In the genomic region with DNA sequence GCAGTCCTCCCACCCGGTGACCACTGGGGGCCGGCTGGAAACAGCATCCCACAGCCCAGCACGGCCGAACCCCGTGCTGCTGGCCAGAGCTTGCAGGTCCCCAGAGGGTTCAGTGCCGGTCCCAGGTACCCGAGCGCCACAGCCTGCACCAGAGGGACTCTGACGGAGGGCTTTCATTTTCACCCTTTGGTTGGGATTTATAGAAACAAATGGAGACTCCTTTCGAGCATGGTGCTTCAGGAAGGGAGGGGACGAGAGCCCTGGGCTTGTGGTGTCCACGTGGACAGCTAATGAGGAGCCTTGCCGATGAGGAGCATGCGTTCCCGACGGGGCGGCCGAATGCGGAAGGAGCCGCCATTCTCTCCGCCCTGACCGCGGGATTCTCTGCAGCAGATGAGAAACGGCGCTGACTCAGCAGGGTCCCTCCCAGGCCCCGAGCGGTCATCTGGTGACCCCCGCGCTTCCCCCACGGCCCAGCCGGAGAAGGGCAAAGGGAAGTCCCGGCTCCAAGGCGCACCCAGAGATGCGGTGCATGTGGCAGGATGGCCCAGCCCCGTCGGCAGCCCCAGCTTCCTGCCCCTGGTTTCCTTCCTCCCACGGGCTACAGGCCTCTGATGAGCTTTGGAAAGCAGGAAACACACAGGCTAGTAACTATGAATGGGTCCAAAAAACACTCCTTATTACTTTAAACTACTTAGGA, we compare ENCODE assay signal across 8 cellular contexts. TPM values are rescaled to one million over a fixed set of nuclear protein-coding genes. Genes with fewer than 3 reads are reported as not detected.
A peak's percentile ranks its signal among the peaks of the same experiment; 100 is the strongest.
DNase-seq lines count a peak whose midpoint lies in the region; ATAC-seq, FAIRE-seq and TF ChIP-seq lines count a peak whose summit lies in the region.

No MANE protein-coding gene starts in this region.

- H3K14ac ChIP-seq in H1 (ENCODE audit: insufficient read length) = no peak overlapping the region

- 0 out of 2 replicates have a peak overlapping the region, but pooled peaks have one; percentile 50 for H3K27ac ChIP-seq in GM23338 (ENCODE audit: low read depth)
- H3K27ac ChIP-seq in H1 (ENCODE audit: low read depth, low read length) = no peak overlapping the region
- H3K27ac ChIP-seq in testis = peak overlapping the region; percentile 24 to 73

- no peaks in the 10 kb centered on the region for H3K9me3 ChIP-seq in H1 (ENCODE audit: insufficient read depth in 2 of 2, low read depth in 1 of 2, low read length in 1 of 2)
- no peaks in the 10 kb centered on the region for H3K9me3 ChIP-seq in testis

- H3K18ac ChIP-seq in H1 (ENCODE audit: extremely low read depth, low read length) = no peak overlapping the region

- no peak for DNase-seq in GM23338 (ENCODE audit: low spot score)
- DNase-seq in activated CD4-positive, alpha-beta T cell treated with anti-CD3 and anti-CD28 coated beads, Interleukin-2, amount 50 U/mL, for 4 hours = peak; percentile 38 to 40
- no peak for DNase-seq in H1 (ENCODE audit: low read depth in 1 of 2, low spot score in 2 of 2)
- DNase-seq in neural crest cell (ENCODE audit: low read depth, low spot score) = no peak
- DNase-seq in testis = peak; percentile 49
- DNase-seq in DMS53 treated with DMSO at 0.1 percent for 48 hours (lab: John Stamatoyannopoulos, UW; ENCODE audit: unreplicated experiment) = no peak
- DNase-seq in GM03348 (ENCODE audit: low spot score) = no peak

- CTCF ChIA-PET in H1 (lab: Charles Lee; ENCODE audit: partially characterized antibody) = interaction anchor here (0.6 to 2.0 kb wide), 5 partner anchors 11 to 189 kb away, joined by 3 to 5 read pairs (median 4); no protein-coding TSS in a partner anchor

- no peak overlapping the region for H3K9ac ChIP-seq in H1 (replicated peaks in 1 of 4; ENCODE audit: extremely low read depth in 1 of 4, low read depth in 3 of 4, low read length in 3 of 4)

- no peak overlapping the region for H3K56ac ChIP-seq in H1 (replicated peaks; ENCODE audit: insufficient read length, low read depth, low read length)

- no peaks in the 10 kb centered on the region; the same call in 1 of the 2 replicates for H3K36me3 ChIP-seq in GM23338 (ENCODE audit: insufficient read depth)
- peaks cover 0 to 10% (median 4%) of the 10 kb centered on the region in 4 experiments; a peak in 4 of 8 replicates for H3K36me3 ChIP-seq in H1 (ENCODE audit: control insufficient read depth in 2 of 4, insufficient read depth in 4 of 4, low read length in 3 of 4)
- H3K36me3 ChIP-seq in testis (ENCODE audit: low read depth, missing control alignments) = no peaks in the 10 kb centered on the region

- H2AK5ac ChIP-seq in H1 (ENCODE audit: low read depth, low read length) = no peak overlapping the region

- H2BK12ac ChIP-seq in H1 (ENCODE audit: low read depth, low read length) = no peak overlapping the region

- no peak overlapping the region for H3K4ac ChIP-seq in H1 (replicated peaks; ENCODE audit: insufficient read length, low read depth, low read length)

- H3K23me2 ChIP-seq in H1 (ENCODE audit: low read depth, low read length) = no peaks in the 10 kb centered on the region

- no peak overlapping the region for H2BK20ac ChIP-seq in H1 (ENCODE audit: low read length)

- no peak overlapping the region; the same call in 1 of the 2 replicates for H2BK5ac ChIP-seq in H1 (ENCODE audit: low read depth, low read length)

- H4K91ac ChIP-seq in H1 (replicated peaks; ENCODE audit: insufficient read length, low read length) = no peak overlapping the region

- peaks cover 12% of the 10 kb centered on the region for H3K36me3 Mint-ChIP-seq in GM23338 (ENCODE audit: low read depth)
- H3K36me3 Mint-ChIP-seq in neural crest cell (ENCODE audit: low read depth) = no peaks in the 10 kb centered on the region

- intact Hi-C loops in testis (cut with DNase I; ENCODE audit: low total_unique reads) = no loop called here

- no peak overlapping the region for H4K5ac ChIP-seq in H1 (ENCODE audit: insufficient read length, low read depth, low read length)

- TF ChIP-seq RAD21 in H1 (IDR thresholded peaks at IDR 0.05 in 1 of 2, conservative IDR thresholded peaks at IDR 0.05 in 1 of 2; ENCODE audit: low read depth in 2 of 2, low read length in 2 of 2) = no peak

- TF ChIP-seq CTCF in GM23338 (conservative IDR thresholded peaks at IDR 0.05; ENCODE audit: low read depth in 2 of 2) (no peak), H1 (IDR thresholded peaks at IDR 0.05; ENCODE audit: control extremely low read depth in 1 of 3, insufficient read depth in 1 of 3, low read depth in 1 of 3, low read length in 3 of 3) (no peak), neural crest cell (conservative IDR thresholded peaks at IDR 0.05) (no peak), testis (IDR thresholded peaks at IDR 0.05) (no peak)

- no peak overlapping the region for H3K23ac ChIP-seq in H1 (ENCODE audit: insufficient read length)

- no peaks in the 10 kb centered on the region for H3F3A ChIP-seq in GM23338 (replicated peaks; ENCODE audit: low read depth)

- ATAC-seq in GM23338 (peak; percentile 43), HG03097 (IDR thresholded peaks at IDR 0.05; ENCODE audit: low FRiP score, unreplicated experiment) (no peak)

- no peak overlapping the region for H2BK120ac ChIP-seq in H1 (replicated peaks; ENCODE audit: low read depth, low read length)

- H3K4me3 ChIP-seq in GM23338 (no peak overlapping the region), H1 (ENCODE audit: extremely low read depth in 1 of 4, insufficient read depth in 2 of 4, low read depth in 3 of 4, low read length in 4 of 4) (no peak overlapping the region), testis (no peak overlapping the region)

- TF ChIP-seq POLR2A in H1 (IDR thresholded peaks at IDR 0.05; ENCODE audit: control extremely low read depth in 1 of 2, low read depth in 2 of 2, low read length in 2 of 2) (no peak), testis (IDR thresholded peaks at IDR 0.05) (no peak)

- H3K4me3 Mint-ChIP-seq in GM23338 (no peak overlapping the region), neural crest cell (peak overlapping the region; percentile 25)

- H3K79me2 ChIP-seq in GM23338 (replicated peaks; ENCODE audit: insufficient read depth) (peaks cover 22% of the 10 kb centered on the region), H1 (ENCODE audit: control insufficient read depth in 1 of 2, insufficient read depth in 2 of 2, low read length in 2 of 2) (peaks cover 0 to 8% of the 10 kb centered on the region in 2 experiments; a peak in 2 of 4 replicates)

- no peaks in the 10 kb centered on the region for H3K27me3 ChIP-seq in GM23338 (ENCODE audit: insufficient read depth)
- H3K27me3 ChIP-seq in H1 (replicated peaks in 1 of 4; ENCODE audit: control insufficient read depth in 3 of 4, extremely low read depth in 1 of 4, insufficient read depth in 3 of 4, low read length in 3 of 4) = no peaks in the 10 kb centered on the region
- no peaks in the 10 kb centered on the region for H3K27me3 ChIP-seq in testis

- H3K9me3 Mint-ChIP-seq in GM23338 (no peaks in the 10 kb centered on the region), neural crest cell (no peaks in the 10 kb centered on the region)

- H2BK15ac ChIP-seq in H1 (ENCODE audit: low read length) = no peak overlapping the region

- whole genome bisulfite sequencing in H1 (ENCODE audit: extremely low coverage in 1 of 2, insufficient coverage in 1 of 2, insufficient read length in 1 of 2, insufficient replicate concordance in 2 of 2, low coverage in 1 of 2, low lambda C conversion rate in 2 of 2, missing lambda C conversion rate in 1 of 2), 2 experiments = 84% methylated on average over 26 of the region's 37 CpGs; no CpG with 5 or more reads in 1 of the 2 experiments
- WGBS in testis, 2 donors = 42 to 64% methylated on average over 9 to 37 of the region's 37 CpGs

- no peaks in the 10 kb centered on the region for H3K9me2 ChIP-seq in GM23338 (ENCODE audit: insufficient read depth)

- no peaks in the 10 kb centered on the region for H3K4me1 ChIP-seq in GM23338 (ENCODE audit: insufficient read depth)
- peaks cover 0 to 12% (median 0%) of the 10 kb centered on the region in 4 experiments; a peak in 4 of 7 replicates for H3K4me1 ChIP-seq in H1 (replicated peaks in 1 of 4; ENCODE audit: control insufficient read depth in 3 of 4, insufficient read depth in 4 of 4, low read length in 3 of 4)
- peaks cover 12% of the 10 kb centered on the region for H3K4me1 ChIP-seq in testis

- H3K27ac Mint-ChIP-seq in GM23338 = peak overlapping the region; percentile 52; the same call in 1 of the 2 replicates
- H3K27ac Mint-ChIP-seq in neural crest cell (ENCODE audit: unreplicated experiment) = peak overlapping the region; percentile 71

- H3K27me3 Mint-ChIP-seq in GM23338 (ENCODE audit: insufficient read depth, low read depth, poor library complexity) (peaks cover 8% of the 10 kb centered on the region), neural crest cell (ENCODE audit: low read depth) (no peaks in the 10 kb centered on the region)

- peak overlapping the region; percentile 81; the same call in 1 of the 2 replicates for H4K8ac ChIP-seq in H1 (ENCODE audit: extremely low read depth, insufficient read depth, low read length)

- POLR2A ChIA-PET in H1 (lab: Charles Lee; ENCODE audit: partially characterized antibody) = no interaction called here

- H2AFZ ChIP-seq in GM23338 = no peak overlapping the region
- H2AFZ ChIP-seq in H1 (ENCODE audit: low read length) = no peak overlapping the region

- TF ChIP-seq EP300 in H1 (IDR thresholded peaks at IDR 0.05; ENCODE audit: borderline replicate concordance in 1 of 2, low read depth in 2 of 2, low read length in 2 of 2) = no peak

- H3K4me2 ChIP-seq in GM23338 (no peak overlapping the region), H1 (ENCODE audit: insufficient read depth in 1 of 2, low read depth in 2 of 2, low read length in 2 of 2) (no peak overlapping the region)

- H4K20me1 ChIP-seq in GM23338 (replicated peaks; ENCODE audit: insufficient read depth) (peaks cover 11% of the 10 kb centered on the region), H1 (replicated peaks in 1 of 2; ENCODE audit: control insufficient read depth in 1 of 2, insufficient read depth in 2 of 2, low read length in 2 of 2) (peaks cover 11 to 13% of the 10 kb centered on the region in 2 experiments)

- FAIRE-seq in H1 (lab: Jason Lieb, UNC) = no peak

- H3K79me1 ChIP-seq in H1 (ENCODE audit: low read depth, low read length) = peaks cover 13% of the 10 kb centered on the region

- H3K4me1 Mint-ChIP-seq in GM23338 (peaks cover 7% of the 10 kb centered on the region), neural crest cell (peaks cover 11% of the 10 kb centered on the region)

RNA-seq across cellular contexts. Expression of a gene that starts 9.8 kb away (rescaled TPM):
- total RNA-seq in GM23338 (2014; rRNA removed; shearing (Covaris generic)) = 51.7 and 55.8 TPM in 2 replicates
- polyA plus RNA-seq in GM23338 (2016; fragmentation: Nextera tagmentation; extraction: Ambion mirVana) = 17.1 and 18.3 TPM in 2 replicates
- total RNA-seq in H1 (2021; fragmentation: NEBNext Ultra II Directional; extraction: Animal tissue kit (Norgen Biotek cat#: 25700)) = 35.7 and 41.0 TPM in 2 replicates
- 26.4 and 44.4 TPM in 2 replicates for polyA plus RNA-seq in H1 (2011; rRNA removed)
- 26.3 TPM for polyA plus RNA-seq in H1 (2011; cell fraction: cytosol; rRNA removed)
- 76.9 TPM for polyA plus RNA-seq in H1 (2011; cell fraction: nucleus; rRNA removed)
- polyA plus RNA-seq in H1 (2012, experiment 1 of 2) = 24.8 to 37.5 TPM (median 34.7 TPM) in 4 replicates
- 22.5 TPM for polyA plus RNA-seq in H1 (2012, experiment 2 of 2)
- polyA plus RNA-seq in H1 (2013, experiment 1 of 2) = 29.8 TPM
- 28.9 TPM for polyA plus RNA-seq in H1 (2013, experiment 2 of 2)
- 35.9 and 40.0 TPM in 2 replicates for polyA minus RNA-seq in H1 (2011; rRNA and poly(A)+ RNA removed)
- 38.1 TPM for polyA minus RNA-seq in H1 (2011; cell fraction: cytosol; rRNA and poly(A)+ RNA removed)
- 47.8 TPM for polyA minus RNA-seq in H1 (2011; cell fraction: nucleus; rRNA and poly(A)+ RNA removed)
- total RNA-seq in neural crest cell = 59.6 and 63.3 TPM in 2 replicates
- 100 to 1,000 TPM; 131 to 150 TPM for total RNA-seq in testis
- 77.1 TPM for polyA plus RNA-seq in testis (ENCODE audit: insufficient read depth, low read depth, low replicate concordance)

RNA-seq across cellular contexts. Expression of a gene that starts 46.2 kb away (rescaled TPM):
- 17.9 and 21.5 TPM in 2 replicates for total RNA-seq in GM23338 (2014; rRNA removed; shearing (Covaris generic))
- polyA plus RNA-seq in GM23338 (2016; fragmentation: Nextera tagmentation; extraction: Ambion mirVana) (156 and 175 TPM in 2 replicates), H1 (2011; rRNA removed) (91.1 and 95.6 TPM in 2 replicates), testis (ENCODE audit: insufficient read depth, low read depth, low replicate concordance) (62.5 TPM)
- 48.9 and 60.2 TPM in 2 replicates for total RNA-seq in H1 (2021; fragmentation: NEBNext Ultra II Directional; extraction: Animal tissue kit (Norgen Biotek cat#: 25700))
- 88.1 TPM for polyA plus RNA-seq in H1 (2011; cell fraction: cytosol; rRNA removed)
- 56.3 TPM for polyA plus RNA-seq in H1 (2011; cell fraction: nucleus; rRNA removed)
- polyA plus RNA-seq in H1 (2012, experiment 1 of 2) = 123 to 151 TPM (median 134 TPM) in 4 replicates
- 129 TPM for polyA plus RNA-seq in H1 (2012, experiment 2 of 2)
- 160 TPM for polyA plus RNA-seq in H1 (2013, experiment 1 of 2)
- 163 TPM for polyA plus RNA-seq in H1 (2013, experiment 2 of 2)
- 7.2 and 14.2 TPM in 2 replicates for polyA minus RNA-seq in H1 (2011; rRNA and poly(A)+ RNA removed)
- polyA minus RNA-seq in H1 (2011; cell fraction: cytosol; rRNA and poly(A)+ RNA removed) = 20.0 TPM
- polyA minus RNA-seq in H1 (2011; cell fraction: nucleus; rRNA and poly(A)+ RNA removed) = 21.6 TPM
- total RNA-seq in neural crest cell (54.5 and 68.2 TPM in 2 replicates), testis (10 to 100 TPM; 61.1 to 63.4 TPM)

RNA-seq across cellular contexts. Expression of a gene that starts 46.5 kb away (rescaled TPM):
- total RNA-seq in GM23338 (2014; rRNA removed; shearing (Covaris generic)) = 25.3 and 37.5 TPM in 2 replicates
- polyA plus RNA-seq in GM23338 (2016; fragmentation: Nextera tagmentation; extraction: Ambion mirVana) (4.4 and 5.5 TPM in 2 replicates), H1 (2011; rRNA removed) (28.0 and 59.8 TPM in 2 replicates), testis (ENCODE audit: insufficient read depth, low read depth, low replicate concordance) (32.0 TPM)
- total RNA-seq in H1 (2021; fragmentation: NEBNext Ultra II Directional; extraction: Animal tissue kit (Norgen Biotek cat#: 25700)) = 22.9 and 26.0 TPM in 2 replicates
- 31.4 TPM for polyA plus RNA-seq in H1 (2011; cell fraction: cytosol; rRNA removed)
- 172 TPM for polyA plus RNA-seq in H1 (2011; cell fraction: nucleus; rRNA removed)
- 16.6 to 27.7 TPM (median 21.3 TPM) in 4 replicates for polyA plus RNA-seq in H1 (2012, experiment 1 of 2)
- polyA plus RNA-seq in H1 (2012, experiment 2 of 2) = 14.6 TPM
- 24.1 TPM for polyA plus RNA-seq in H1 (2013, experiment 1 of 2)
- 19.1 TPM for polyA plus RNA-seq in H1 (2013, experiment 2 of 2)
- polyA minus RNA-seq in H1 (2011; rRNA and poly(A)+ RNA removed) = 7.9 and 10.5 TPM in 2 replicates
- 19.7 TPM for polyA minus RNA-seq in H1 (2011; cell fraction: cytosol; rRNA and poly(A)+ RNA removed)
- 44.0 TPM for polyA minus RNA-seq in H1 (2011; cell fraction: nucleus; rRNA and poly(A)+ RNA removed)
- total RNA-seq in neural crest cell (36.9 and 40.4 TPM in 2 replicates), testis (10 to 100 TPM; 55.4 to 83.0 TPM)

Comparison
In these comparisons a context has a peak if more than half of its experiments do, and no peak if none do; other contexts are left out.
1. DNase-seq: peak in activated CD4-positive, alpha-beta T cell treated with anti-CD3 and anti-CD28 coated beads, Interleukin-2, amount 50 U/mL, for 4 hours (2 of 2) and testis (single experiment); none in GM23338 (single experiment), H1 (0 of 2), neural crest cell (single experiment), DMS53 treated with DMSO at 0.1 percent for 48 hours (single experiment) and GM03348 (single experiment).